8 cellular contexts compared by ENCODE assay signal in genomic region chr10:14904316-14904732, GRCh38.
DNase-seq lines count a peak whose midpoint lies in the region; ATAC-seq and TF ChIP-seq lines count a peak whose summit lies in the region.

No MANE protein-coding gene starts in this region.

- DNase-seq in CD1c-positive myeloid dendritic cell (ENCODE audit: extremely low spot score) (peak; percentile 47), GM13977 (ENCODE audit: low spot score) (peak; percentile 26), NCI-H69 (lab: John Stamatoyannopoulos, UW) (peak; percentile 16), choroid plexus epithelial cell (ENCODE audit: low read depth) (peak; percentile 61), NCI-H774 (lab: John Stamatoyannopoulos, UW) (no peak), NCI-H526 treated with DMSO at 0.1 percent for 48 hours (lab: John Stamatoyannopoulos, UW) (no peak)

- H3K4me3 ChIP-seq in choroid plexus epithelial cell (ENCODE audit: low read depth, low read length): no peak overlapping the region

- no peak overlapping the region for H3K27ac Mint-ChIP-seq in nephron

- no peak overlapping the region for H3K4me3 Mint-ChIP-seq in nephron

- peak; percentile 49 for TF ChIP-seq CTCF in GM13977 (IDR thresholded peaks at IDR 0.05; ENCODE audit: extremely low read depth, insufficient read depth, missing control alignments)
- peak; percentile 57 for TF ChIP-seq CTCF in choroid plexus epithelial cell (conservative IDR thresholded peaks at IDR 0.05; ENCODE audit: low read depth, low read length)
- TF ChIP-seq CTCF in nephron (IDR thresholded peaks at IDR 0.05; ENCODE audit: unreplicated experiment in 3 of 3): peak; percentile 38 to 59 (median 41)

- no peaks in the 10 kb centered on the region for H3K4me1 Mint-ChIP-seq in nephron

- H3K36me3 Mint-ChIP-seq in nephron (ENCODE audit: low read depth): peaks cover 73% of the 10 kb centered on the region

- ATAC-seq in GM18909 (IDR thresholded peaks at IDR 0.05; ENCODE audit: poor library complexity, unreplicated experiment): no peak

- in situ Hi-C loops in GM13977 (cut with MboI; ENCODE audit: low pct_unique_long_range_greater_than_20kb, low sequenced_read_pairs, unreplicated experiment): no loop called here

- no peaks in the 10 kb centered on the region for H3K27me3 Mint-ChIP-seq in nephron (ENCODE audit: low read depth)

- H3K9me3 Mint-ChIP-seq in nephron: peaks cover 21% of the 10 kb centered on the region

Comparison
In these comparisons a context has a peak if more than half of its experiments do, and no peak if none do; other contexts are left out.
1. DNase-seq: peak in CD1c-positive myeloid dendritic cell (single experiment), GM13977 (single experiment), NCI-H69 (single experiment) and choroid plexus epithelial cell (single experiment); none in NCI-H774 (single experiment) and NCI-H526 treated with DMSO at 0.1 percent for 48 hours (single experiment).
2. Peak in every context shown above with its lines, with median percentiles within 50 percentile points of each other: CTCF ChIP-seq.